ENCODE assay signal across 35 cellular contexts in genomic region chr9:108911820-108912219, GRCh38. TPM values are rescaled to one million over a fixed set of nuclear protein-coding genes. Genes with fewer than 3 reads are reported as not detected.
DNase-seq lines count a peak whose midpoint lies in the region; ATAC-seq, FAIRE-seq and TF ChIP-seq lines count a peak whose summit lies in the region.
"Had no signal": no experiment of that assay in that cellular context is flagged by ENCODE, and none has a peak within 500 bp of the region (broad histone marks: within the 10 kb centered on the region; RNA-seq: fewer than 3 reads in every experiment).

No MANE protein-coding gene starts in this region.

- H3K9me3 ChIP-seq in HepG2 (ENCODE audit: low read length): no peaks in the 10 kb centered on the region
- no peaks in the 10 kb centered on the region for H3K9me3 ChIP-seq in right lobe of liver
- H3K9me3 ChIP-seq: esophagus squamous epithelium, prostate gland, vagina had no signal

- H3K36me3 Mint-ChIP-seq in activated CD4-positive, alpha-beta T cell treated with anti-CD3 and anti-CD28 coated beads, Interleukin-2, amount 10 ng/mL, durations not matched to agents 24 days and 14 days (ENCODE audit: low read depth): peaks cover 53% of the 10 kb centered on the region
- H3K36me3 Mint-ChIP-seq in activated naive CD4-positive, alpha-beta T cell treated with anti-CD3 and anti-CD28 coated beads, Interleukin-2, amount 50 U/mL, for 72 hours: peaks cover 5 to 16% of the 10 kb centered on the region in 2 donors
- H3K36me3 Mint-ChIP-seq in stimulated activated effector memory CD8-positive, alpha-beta T cell treated with anti-CD3 and anti-CD28 coated beads, Interleukin-12 subunit alpha, Interleukin-12 subunit beta, amount 100 ng/mL, for 72 hours: peaks cover 96% of the 10 kb centered on the region
- H3K36me3 Mint-ChIP-seq in progenitor cell of endocrine pancreas (ENCODE audit: insufficient read depth): peaks cover 37% of the 10 kb centered on the region

- CTCF ChIA-PET in HepG2 (lab: Yijun Ruan, JAX; ENCODE audit: low intra/inter-chr PET ratio, low total read pairs): no interaction called here

- H3K4me2 ChIP-seq in HepG2 (ENCODE audit: low read depth, low read length): no peak overlapping the region
- H3K4me2 ChIP-seq: GM23338 had no signal

- H3K4me3 Mint-ChIP-seq in activated CD4-positive, alpha-beta T cell treated with anti-CD3 and anti-CD28 coated beads, Interleukin-2, amount 10 ng/mL, durations not matched to agents 24 days and 14 days: no peak overlapping the region
- H3K4me3 Mint-ChIP-seq in stimulated activated effector memory CD8-positive, alpha-beta T cell treated with anti-CD3 and anti-CD28 coated beads, Interleukin-12 subunit alpha, Interleukin-12 subunit beta, amount 100 ng/mL, for 72 hours: no peak overlapping the region
- no peak overlapping the region for H3K4me3 Mint-ChIP-seq in progenitor cell of endocrine pancreas (ENCODE audit: low read depth)
- H3K4me3 Mint-ChIP-seq: dendritic cell treated with granulocyte-macrophage colony-stimulating factor and Interleukin-4, amounts not matched to agents 40 ng/mL and 50 ng/mL, for 4 days; GM23338; stimulated activated naive CD8-positive, alpha-beta T cell treated with anti-CD3 and anti-CD28 coated beads, Interleukin-15, amount 100 ng/mL, for 72 hours had no signal

- 28% methylated on average over 1 of the region's 1 CpG for WGBS in HepG2 (ENCODE audit: low lambda C conversion rate)
- 20% methylated on average over 1 of the region's 1 CpG for WGBS in right lobe of liver (ENCODE audit: insufficient coverage, low coverage, low lambda C conversion rate, missing lambda C conversion rate)

- no peaks in the 10 kb centered on the region for H3K9me3 Mint-ChIP-seq in activated CD4-positive, alpha-beta T cell treated with anti-CD3 and anti-CD28 coated beads, Interleukin-2, amount 10 ng/mL, durations not matched to agents 24 days and 14 days
- no peaks in the 10 kb centered on the region for H3K9me3 Mint-ChIP-seq in activated naive CD4-positive, alpha-beta T cell treated with anti-CD3 and anti-CD28 coated beads, Interleukin-2, amount 50 U/mL, for 72 hours
- H3K9me3 Mint-ChIP-seq in stimulated activated effector memory CD8-positive, alpha-beta T cell treated with anti-CD3 and anti-CD28 coated beads, Interleukin-12 subunit alpha, Interleukin-12 subunit beta, amount 100 ng/mL, for 72 hours: no peaks in the 10 kb centered on the region
- no peaks in the 10 kb centered on the region for H3K9me3 Mint-ChIP-seq in progenitor cell of endocrine pancreas (ENCODE audit: low read depth)
- H3K9me3 Mint-ChIP-seq: dendritic cell treated with granulocyte-macrophage colony-stimulating factor and Interleukin-4, amounts not matched to agents 40 ng/mL and 50 ng/mL, for 4 days; GM23338; stimulated activated naive CD8-positive, alpha-beta T cell treated with anti-CD3 and anti-CD28 coated beads, Interleukin-15, amount 100 ng/mL, for 72 hours had no signal

- no peaks in the 10 kb centered on the region for H3K27me3 Mint-ChIP-seq in activated CD4-positive, alpha-beta T cell treated with anti-CD3 and anti-CD28 coated beads, Interleukin-2, amount 10 ng/mL, durations not matched to agents 24 days and 14 days
- H3K27me3 Mint-ChIP-seq in progenitor cell of endocrine pancreas: no peaks in the 10 kb centered on the region
- H3K27me3 Mint-ChIP-seq: dendritic cell treated with granulocyte-macrophage colony-stimulating factor and Interleukin-4, amounts not matched to agents 40 ng/mL and 50 ng/mL, for 4 days; stimulated activated naive CD8-positive, alpha-beta T cell treated with anti-CD3 and anti-CD28 coated beads, Interleukin-15, amount 100 ng/mL, for 72 hours had no signal

- in situ Hi-C loops in HepG2 (cut with HindIII; ENCODE audit: extremely low pct_ligation_motif_present, low pct_unique_long_range_greater_than_20kb): no loop called here

- peak; percentile 62 for DNase-seq in activated CD4-positive, alpha-beta T cell treated with anti-CD3 and anti-CD28 coated beads, Interleukin-2, amount 10 ng/mL, durations not matched to agents 24 days and 14 days
- DNase-seq in activated CD4-positive, alpha-beta T cell treated with anti-CD3 and anti-CD28 coated beads, Interleukin-2, amount 50 U/mL, for 1 hour: no peak
- DNase-seq in HepG2 (ENCODE audit: low spot score) (peak; percentile 15), right lobe of liver (no peak), progenitor cell of endocrine pancreas (ENCODE audit: low spot score, unreplicated experiment) (no peak), left cardiac atrium (no peak)
- no peak for DNase-seq in activated naive CD4-positive, alpha-beta T cell treated with anti-CD3 and anti-CD28 coated beads, Interleukin-2, amount 50 U/mL, for 72 hours (ENCODE audit: low spot score in 2 of 2)
- no peak for DNase-seq in stimulated activated effector memory CD8-positive, alpha-beta T cell treated with anti-CD3 and anti-CD28 coated beads, Interleukin-12 subunit alpha, Interleukin-12 subunit beta, amount 100 ng/mL, for 72 hours (ENCODE audit: low spot score in 2 of 2)
- DNase-seq: activated CD4-positive, alpha-beta T cell treated with anti-CD3 and anti-CD28 coated beads, Interleukin-2, amount 50 U/mL, for 48 hours; activated T-cell treated with anti-CD3 and anti-CD28 coated beads for 4 hours; EL; esophagus squamous epithelium; foreskin keratinocyte; head of caudate nucleus; islet precursor cell; left ventricle myocardium superior; NCI-H1694; NCI-H446; NCI-H748 treated with DMSO at 0.1 percent for 48 hours; Right ventricle myocardium superior; stimulated activated CD8-positive, alpha-beta memory T cell treated with anti-CD3 and anti-CD28 coated beads, Interleukin-4, amount 100 ng/mL, for 48 hours; stimulated activated naive CD8-positive, alpha-beta T cell treated with anti-CD3 and anti-CD28 coated beads, Interleukin-15, amount 100 ng/mL, for 72 hours; T-helper 9 cell had no signal

- no peak overlapping the region for H3K4me3 ChIP-seq in HepG2 (replicated peaks in 1 of 3; ENCODE audit: insufficient read depth in 1 of 3, low read depth in 2 of 3, low read length in 3 of 3)
- no peak overlapping the region for H3K4me3 ChIP-seq in right lobe of liver
- H3K4me3 ChIP-seq: esophagus squamous epithelium, GM23338, prostate gland, vagina had no signal

- intact Hi-C loops in activated CD4-positive, alpha-beta T cell treated with anti-CD3 and anti-CD28 coated beads, Interleukin-2, amount 10 ng/mL, durations not matched to agents 24 days and 14 days (cut with micrococcal nuclease): no loop called here
- intact Hi-C loops in HepG2 (cut with micrococcal nuclease; ENCODE audit: unreplicated experiment) (no loop called here), right lobe of liver (cut with DNase I) (no loop called here), left cardiac atrium (cut with DNase I) (no loop called here)

- POLR2A ChIA-PET in HepG2 (lab: Yijun Ruan, JAX): interaction anchor here (0.8 to 1.3 kb wide), 2 partner anchors 22 to 25 kb away, joined by 3 read pairs; no protein-coding TSS in a partner anchor

- no peak for FAIRE-seq in HepG2 (lab: Jason Lieb, UNC)
- FAIRE-seq: endometrium, GM19239 had no signal

- H3K4me1 ChIP-seq in HepG2 (ENCODE audit: insufficient read depth, low read length) (peaks cover 9% of the 10 kb centered on the region), right lobe of liver (peaks cover 0 to 13% (median 2%) of the 10 kb centered on the region in 4 donors)
- H3K4me1 ChIP-seq: esophagus squamous epithelium, foreskin keratinocyte, prostate gland, vagina had no signal

- ATAC-seq in HepG2: peak; percentile 31; the same call in 1 of the 3 replicates
- no peak for ATAC-seq in right lobe of liver
- no peak for ATAC-seq in activated naive CD4-positive, alpha-beta T cell treated with anti-CD3 and anti-CD28 coated beads, Interleukin-2, amount 50 U/mL, for 72 hours
- peak; percentile 31 for ATAC-seq in stimulated activated effector memory CD8-positive, alpha-beta T cell treated with anti-CD3 and anti-CD28 coated beads, Interleukin-12 subunit alpha, Interleukin-12 subunit beta, amount 100 ng/mL, for 72 hours
- no peak for ATAC-seq in left cardiac atrium
- ATAC-seq: foreskin keratinocyte; GM23338; left ventricle myocardium superior; Panc1; sciatic nerve; stimulated activated naive CD8-positive, alpha-beta T cell treated with anti-CD3 and anti-CD28 coated beads, Interleukin-15, amount 100 ng/mL, for 72 hours had no signal

- H3K27me3 ChIP-seq in HepG2 (ENCODE audit: control insufficient read depth in 1 of 2, insufficient read depth in 2 of 2, low read length in 2 of 2) (no peaks in the 10 kb centered on the region), right lobe of liver (no peaks in the 10 kb centered on the region)
- H3K27me3 ChIP-seq: esophagus squamous epithelium, foreskin keratinocyte, vagina had no signal

- TF ChIP-seq CTCF in HepG2 (CRISPR knock-in tag; IDR thresholded peaks at IDR 0.05) (no peak), right lobe of liver (IDR thresholded peaks at IDR 0.05) (no peak), progenitor cell of endocrine pancreas (IDR thresholded peaks at IDR 0.05; ENCODE audit: unreplicated experiment) (no peak)

- H2AFZ ChIP-seq in HepG2 (ENCODE audit: low read length): no peak overlapping the region
- H2AFZ ChIP-seq: GM23338 had no signal

- H3K27ac ChIP-seq in HepG2 (ENCODE audit: extremely low read length, insufficient read depth, low read length) (no peak overlapping the region), right lobe of liver (no peak overlapping the region)
- H3K27ac ChIP-seq: C4-2B, esophagus squamous epithelium, foreskin keratinocyte, prostate gland, vagina had no signal

- TF ChIP-seq EP300 in HepG2 (IDR thresholded peaks at IDR 0.05; ENCODE audit: low read depth in 2 of 2, low read length in 2 of 2) (no peak), HepG2 (CRISPR knock-in tag; IDR thresholded peaks at IDR 0.05; ENCODE audit: borderline replicate concordance) (no peak)

- H3K79me2 ChIP-seq in HepG2 (ENCODE audit: insufficient read depth, low read length): peaks cover 2% of the 10 kb centered on the region

- TF ChIP-seq RAD21 in HepG2 (CRISPR knock-in tag; IDR thresholded peaks at IDR 0.05): no peak

- TF ChIP-seq POLR2A in HepG2 (IDR thresholded peaks at IDR 0.05; ENCODE audit: insufficient read depth in 1 of 2, low read depth in 2 of 2, low read length in 2 of 2): no peak
- no peak for TF ChIP-seq POLR2A in right lobe of liver (IDR thresholded peaks at IDR 0.05)

- BruUV-seq in HepG2 (replicated peaks; lab: Mats Ljungman, UMichigan): no TSS peak

- H3K36me3 ChIP-seq in HepG2 (replicated peaks in 1 of 2; ENCODE audit: control insufficient read depth in 1 of 2, insufficient read depth in 2 of 2, low read length in 2 of 2) (peaks cover 29 to 82% of the 10 kb centered on the region in 2 experiments), right lobe of liver (peaks cover 3 to 47% (median 22%) of the 10 kb centered on the region in 4 donors)
- H3K36me3 ChIP-seq: prostate gland had no signal

- H3K9ac ChIP-seq in HepG2 (ENCODE audit: insufficient read depth, low read depth, low read length): no peak overlapping the region

- no peaks in the 10 kb centered on the region for H4K20me1 ChIP-seq in HepG2 (ENCODE audit: insufficient read depth, low read length)

- H3K4me1 Mint-ChIP-seq in activated CD4-positive, alpha-beta T cell treated with anti-CD3 and anti-CD28 coated beads, Interleukin-2, amount 10 ng/mL, durations not matched to agents 24 days and 14 days: peaks cover 8% of the 10 kb centered on the region
- H3K4me1 Mint-ChIP-seq in stimulated activated effector memory CD8-positive, alpha-beta T cell treated with anti-CD3 and anti-CD28 coated beads, Interleukin-12 subunit alpha, Interleukin-12 subunit beta, amount 100 ng/mL, for 72 hours: peaks cover 17% of the 10 kb centered on the region
- no peaks in the 10 kb centered on the region for H3K4me1 Mint-ChIP-seq in progenitor cell of endocrine pancreas (ENCODE audit: low read depth)
- H3K4me1 Mint-ChIP-seq: GM23338 had no signal

- H3K27ac Mint-ChIP-seq in activated CD4-positive, alpha-beta T cell treated with anti-CD3 and anti-CD28 coated beads, Interleukin-2, amount 10 ng/mL, durations not matched to agents 24 days and 14 days: peak overlapping the region; percentile 41
- H3K27ac Mint-ChIP-seq in activated naive CD4-positive, alpha-beta T cell treated with anti-CD3 and anti-CD28 coated beads, Interleukin-2, amount 50 U/mL, for 72 hours: peak overlapping the region; percentile 30 to 52
- H3K27ac Mint-ChIP-seq in stimulated activated effector memory CD8-positive, alpha-beta T cell treated with anti-CD3 and anti-CD28 coated beads, Interleukin-12 subunit alpha, Interleukin-12 subunit beta, amount 100 ng/mL, for 72 hours: peak overlapping the region; percentile 77
- no peak overlapping the region for H3K27ac Mint-ChIP-seq in progenitor cell of endocrine pancreas
- H3K27ac Mint-ChIP-seq: dendritic cell treated with granulocyte-macrophage colony-stimulating factor and Interleukin-4, amounts not matched to agents 40 ng/mL and 50 ng/mL, for 4 days; GM23338; stimulated activated naive CD8-positive, alpha-beta T cell treated with anti-CD3 and anti-CD28 coated beads, Interleukin-15, amount 100 ng/mL, for 72 hours had no signal

RNA-seq across cellular contexts. Expression of gene ELP1, which starts 22.1 kb away (rescaled TPM):
- total RNA-seq in activated CD4-positive, alpha-beta T cell treated with anti-CD3 and anti-CD28 coated beads, Interleukin-2, amount 10 ng/mL, durations not matched to agents 24 days and 14 days: 35.2 and 36.2 TPM in 2 replicates
- total RNA-seq in HepG2 (2016; rRNA removed; fragmentation: Illumina TruSeq; extraction: Trizol): 275 and 437 TPM in 2 replicates
- total RNA-seq in HepG2 (2016; cell fraction: cytosol; rRNA removed; fragmentation: Illumina TruSeq; extraction: Trizol; ENCODE audit: low read depth): 48.7 and 50.4 TPM in 2 replicates
- 275 and 435 TPM in 2 replicates for total RNA-seq in HepG2 (2016; cell fraction: insoluble cytoplasmic fraction; rRNA removed; fragmentation: Illumina TruSeq; extraction: Trizol)
- 126 and 136 TPM in 2 replicates for total RNA-seq in HepG2 (2016; cell fraction: membrane; rRNA removed; fragmentation: Illumina TruSeq; extraction: Trizol)
- 175 and 206 TPM in 2 replicates for total RNA-seq in HepG2 (2016; cell fraction: nucleus; rRNA removed; fragmentation: Illumina TruSeq; extraction: Trizol)
- 137 and 157 TPM in 2 replicates for polyA plus RNA-seq in HepG2 (2011; rRNA removed)
- polyA plus RNA-seq in HepG2 (2011; cell fraction: cytosol; rRNA removed): 71.0 and 99.3 TPM in 2 replicates
- polyA plus RNA-seq in HepG2 (2011; cell fraction: nucleus; rRNA removed): 215 and 228 TPM in 2 replicates
- 216 and 231 TPM in 2 replicates for polyA plus RNA-seq in HepG2 (2012)
- polyA plus RNA-seq in HepG2 (2016; cell fraction: cytosol; fragmentation: Illumina TruSeq; extraction: Trizol; ENCODE audit: low read depth): 37.8 and 39.9 TPM in 2 replicates
- 324 and 336 TPM in 2 replicates for polyA plus RNA-seq in HepG2 (2016; cell fraction: insoluble cytoplasmic fraction; fragmentation: Illumina TruSeq; extraction: Trizol; ENCODE audit: low read depth)
- polyA plus RNA-seq in HepG2 (2016; cell fraction: membrane; fragmentation: Illumina TruSeq; extraction: Trizol; ENCODE audit: low read depth): 69.9 and 75.6 TPM in 2 replicates
- 301 and 311 TPM in 2 replicates for polyA plus RNA-seq in HepG2 (2016; cell fraction: nucleus; fragmentation: Illumina TruSeq; extraction: Trizol; ENCODE audit: insufficient read depth, low read depth)
- 47.1 and 81.0 TPM in 2 replicates for polyA minus RNA-seq in HepG2 (2011; rRNA and poly(A)+ RNA removed; ENCODE audit: low replicate concordance)
- polyA minus RNA-seq in HepG2 (2011; cell fraction: cytosol; rRNA and poly(A)+ RNA removed): 115 and 137 TPM in 2 replicates
- polyA minus RNA-seq in HepG2 (2011; cell fraction: nucleus; rRNA and poly(A)+ RNA removed): 126 and 136 TPM in 2 replicates
- 10 to 100 TPM; 10.4 to 20.6 (median 13.0) TPM for total RNA-seq in right lobe of liver
- total RNA-seq in activated naive CD4-positive, alpha-beta T cell treated with anti-CD3 and anti-CD28 coated beads, Interleukin-2, amount 50 U/mL, for 72 hours: 10 to 100 TPM; 22.0 to 32.4 TPM
- total RNA-seq in progenitor cell of endocrine pancreas: 41.3 and 46.6 TPM in 2 replicates
- total RNA-seq in left cardiac atrium: 10 to 100 TPM; 19.1 to 27.0 TPM

RNA-seq across cellular contexts. Expression of gene ABITRAM, which starts 22.4 kb away (rescaled TPM):
- 14.2 and 15.9 TPM in 2 replicates for total RNA-seq in activated CD4-positive, alpha-beta T cell treated with anti-CD3 and anti-CD28 coated beads, Interleukin-2, amount 10 ng/mL, durations not matched to agents 24 days and 14 days
- total RNA-seq in HepG2 (2016; rRNA removed; fragmentation: Illumina TruSeq; extraction: Trizol) (10.2 and 16.3 TPM in 2 replicates), right lobe of liver (1 to 10 TPM; 5.2 to 8.3 (median 6.8) TPM), progenitor cell of endocrine pancreas (10.4 and 14.7 TPM in 2 replicates), left cardiac atrium (10 to 100 TPM in 1 of 2 donors, 1 to 10 TPM in 1; 7.4 to 12.4 TPM)
- 3.1 and 3.4 TPM in 2 replicates for total RNA-seq in HepG2 (2016; cell fraction: cytosol; rRNA removed; fragmentation: Illumina TruSeq; extraction: Trizol; ENCODE audit: low read depth)
- 11.2 and 14.7 TPM in 2 replicates for total RNA-seq in HepG2 (2016; cell fraction: insoluble cytoplasmic fraction; rRNA removed; fragmentation: Illumina TruSeq; extraction: Trizol)
- 12.4 and 14.7 TPM in 2 replicates for total RNA-seq in HepG2 (2016; cell fraction: membrane; rRNA removed; fragmentation: Illumina TruSeq; extraction: Trizol)
- 7.5 and 9.7 TPM in 2 replicates for total RNA-seq in HepG2 (2016; cell fraction: nucleus; rRNA removed; fragmentation: Illumina TruSeq; extraction: Trizol)
- polyA plus RNA-seq in HepG2 (2011; rRNA removed): 18.5 and 21.6 TPM in 2 replicates
- polyA plus RNA-seq in HepG2 (2011; cell fraction: cytosol; rRNA removed): 9.3 and 11.1 TPM in 2 replicates
- 16.3 and 17.2 TPM in 2 replicates for polyA plus RNA-seq in HepG2 (2011; cell fraction: nucleus; rRNA removed)
- 9.7 and 10.5 TPM in 2 replicates for polyA plus RNA-seq in HepG2 (2012)
- polyA plus RNA-seq in HepG2 (2016; cell fraction: cytosol; fragmentation: Illumina TruSeq; extraction: Trizol; ENCODE audit: low read depth): 8.2 and 9.9 TPM in 2 replicates
- 33.0 and 39.4 TPM in 2 replicates for polyA plus RNA-seq in HepG2 (2016; cell fraction: insoluble cytoplasmic fraction; fragmentation: Illumina TruSeq; extraction: Trizol; ENCODE audit: low read depth)
- polyA plus RNA-seq in HepG2 (2016; cell fraction: membrane; fragmentation: Illumina TruSeq; extraction: Trizol; ENCODE audit: low read depth): 22.2 and 22.6 TPM in 2 replicates
- polyA plus RNA-seq in HepG2 (2016; cell fraction: nucleus; fragmentation: Illumina TruSeq; extraction: Trizol; ENCODE audit: insufficient read depth, low read depth): 21.7 and 23.3 TPM in 2 replicates
- polyA minus RNA-seq in HepG2 (2011; rRNA and poly(A)+ RNA removed; ENCODE audit: low replicate concordance): 6.1 and 7.8 TPM in 2 replicates
- 4.7 and 6.2 TPM in 2 replicates for polyA minus RNA-seq in HepG2 (2011; cell fraction: cytosol; rRNA and poly(A)+ RNA removed)
- 11.7 and 12.4 TPM in 2 replicates for polyA minus RNA-seq in HepG2 (2011; cell fraction: nucleus; rRNA and poly(A)+ RNA removed)
- 10 to 100 TPM; 10.0 to 17.3 TPM for total RNA-seq in activated naive CD4-positive, alpha-beta T cell treated with anti-CD3 and anti-CD28 coated beads, Interleukin-2, amount 50 U/mL, for 72 hours

RNA-seq across cellular contexts. Expression of gene ACTL7A, which starts 49.8 kb away (rescaled TPM):
- total RNA-seq in activated CD4-positive, alpha-beta T cell treated with anti-CD3 and anti-CD28 coated beads, Interleukin-2, amount 10 ng/mL, durations not matched to agents 24 days and 14 days: not detected in 2 replicates
- total RNA-seq in HepG2 (2016; rRNA removed; fragmentation: Illumina TruSeq; extraction: Trizol) (not detected in 2 replicates), right lobe of liver (not detected), progenitor cell of endocrine pancreas (not detected in 2 replicates), left cardiac atrium (not detected)
- total RNA-seq in HepG2 (2016; cell fraction: cytosol; rRNA removed; fragmentation: Illumina TruSeq; extraction: Trizol; ENCODE audit: low read depth): not detected in 2 replicates
- total RNA-seq in HepG2 (2016; cell fraction: insoluble cytoplasmic fraction; rRNA removed; fragmentation: Illumina TruSeq; extraction: Trizol): not detected in 2 replicates
- not detected in 2 replicates for total RNA-seq in HepG2 (2016; cell fraction: membrane; rRNA removed; fragmentation: Illumina TruSeq; extraction: Trizol)
- not detected in 2 replicates for total RNA-seq in HepG2 (2016; cell fraction: nucleus; rRNA removed; fragmentation: Illumina TruSeq; extraction: Trizol)
- polyA plus RNA-seq in HepG2 (2011; rRNA removed): not detected in 2 replicates
- polyA plus RNA-seq in HepG2 (2011; cell fraction: cytosol; rRNA removed): not detected in 2 replicates
- polyA plus RNA-seq in HepG2 (2011; cell fraction: nucleus; rRNA removed): not detected in 2 replicates
- polyA plus RNA-seq in HepG2 (2012): not detected in 2 replicates
- not detected in 2 replicates for polyA plus RNA-seq in HepG2 (2016; cell fraction: cytosol; fragmentation: Illumina TruSeq; extraction: Trizol; ENCODE audit: low read depth)
- not detected in 2 replicates for polyA plus RNA-seq in HepG2 (2016; cell fraction: insoluble cytoplasmic fraction; fragmentation: Illumina TruSeq; extraction: Trizol; ENCODE audit: low read depth)
- not detected in 2 replicates for polyA plus RNA-seq in HepG2 (2016; cell fraction: membrane; fragmentation: Illumina TruSeq; extraction: Trizol; ENCODE audit: low read depth)
- not detected in 2 replicates for polyA plus RNA-seq in HepG2 (2016; cell fraction: nucleus; fragmentation: Illumina TruSeq; extraction: Trizol; ENCODE audit: insufficient read depth, low read depth)
- polyA minus RNA-seq in HepG2 (2011; rRNA and poly(A)+ RNA removed; ENCODE audit: low replicate concordance): not detected in 2 replicates
- polyA minus RNA-seq in HepG2 (2011; cell fraction: cytosol; rRNA and poly(A)+ RNA removed): not detected in 2 replicates
- not detected in 2 replicates for polyA minus RNA-seq in HepG2 (2011; cell fraction: nucleus; rRNA and poly(A)+ RNA removed)
- total RNA-seq in activated naive CD4-positive, alpha-beta T cell treated with anti-CD3 and anti-CD28 coated beads, Interleukin-2, amount 50 U/mL, for 72 hours: not detected
- total RNA-seq: A172, esophagus squamous epithelium, foreskin keratinocyte, GM23338, left ventricle myocardium superior, myocyte, Right ventricle myocardium superior, sciatic nerve, vagina had no signal
- polyA plus RNA-seq: foreskin keratinocyte, GM23338, thymus had no signal

RNA-seq across cellular contexts. Expression of gene ACTL7B, which starts 56.0 kb away (rescaled TPM):
- 0.09 TPM in 1 of 2 replicates, not detected in the other for total RNA-seq in activated CD4-positive, alpha-beta T cell treated with anti-CD3 and anti-CD28 coated beads, Interleukin-2, amount 10 ng/mL, durations not matched to agents 24 days and 14 days
- total RNA-seq in HepG2 (2016; rRNA removed; fragmentation: Illumina TruSeq; extraction: Trizol) (0.07 TPM in 1 of 2 replicates, not detected in the other), right lobe of liver (not detected), progenitor cell of endocrine pancreas (0.16 and 0.19 TPM in 2 replicates), left cardiac atrium (not detected)
- not detected in 2 replicates for total RNA-seq in HepG2 (2016; cell fraction: cytosol; rRNA removed; fragmentation: Illumina TruSeq; extraction: Trizol; ENCODE audit: low read depth)
- total RNA-seq in HepG2 (2016; cell fraction: insoluble cytoplasmic fraction; rRNA removed; fragmentation: Illumina TruSeq; extraction: Trizol): 0.13 TPM in 1 of 2 replicates, not detected in the other
- total RNA-seq in HepG2 (2016; cell fraction: membrane; rRNA removed; fragmentation: Illumina TruSeq; extraction: Trizol): not detected in 2 replicates
- total RNA-seq in HepG2 (2016; cell fraction: nucleus; rRNA removed; fragmentation: Illumina TruSeq; extraction: Trizol): 0.50 and 0.60 TPM in 2 replicates
- 0.07 and 0.11 TPM in 2 replicates for polyA plus RNA-seq in HepG2 (2011; rRNA removed)
- 0.04 TPM in 1 of 2 replicates, not detected in the other for polyA plus RNA-seq in HepG2 (2011; cell fraction: cytosol; rRNA removed)
- polyA plus RNA-seq in HepG2 (2011; cell fraction: nucleus; rRNA removed): 0.90 and 1.2 TPM in 2 replicates
- 0.07 TPM in 1 of 2 replicates, not detected in the other for polyA plus RNA-seq in HepG2 (2012)
- not detected in 2 replicates for polyA plus RNA-seq in HepG2 (2016; cell fraction: cytosol; fragmentation: Illumina TruSeq; extraction: Trizol; ENCODE audit: low read depth)
- not detected in 2 replicates for polyA plus RNA-seq in HepG2 (2016; cell fraction: insoluble cytoplasmic fraction; fragmentation: Illumina TruSeq; extraction: Trizol; ENCODE audit: low read depth)
- not detected in 2 replicates for polyA plus RNA-seq in HepG2 (2016; cell fraction: membrane; fragmentation: Illumina TruSeq; extraction: Trizol; ENCODE audit: low read depth)
- polyA plus RNA-seq in HepG2 (2016; cell fraction: nucleus; fragmentation: Illumina TruSeq; extraction: Trizol; ENCODE audit: insufficient read depth, low read depth): 0.81 and 0.96 TPM in 2 replicates
- 0.09 and 0.16 TPM in 2 replicates for polyA minus RNA-seq in HepG2 (2011; rRNA and poly(A)+ RNA removed; ENCODE audit: low replicate concordance)
- polyA minus RNA-seq in HepG2 (2011; cell fraction: cytosol; rRNA and poly(A)+ RNA removed): not detected in 2 replicates
- 1.4 and 2.0 TPM in 2 replicates for polyA minus RNA-seq in HepG2 (2011; cell fraction: nucleus; rRNA and poly(A)+ RNA removed)
- total RNA-seq in activated naive CD4-positive, alpha-beta T cell treated with anti-CD3 and anti-CD28 coated beads, Interleukin-2, amount 50 U/mL, for 72 hours: under 1 TPM in 1 of 2 donors, not detected in 1; 0.18 TPM
- total RNA-seq: A172, esophagus squamous epithelium, foreskin keratinocyte, GM23338, left ventricle myocardium superior, myocyte, Right ventricle myocardium superior, vagina had no signal
- polyA plus RNA-seq: foreskin keratinocyte, GM23338 had no signal

Comparison
In these comparisons a context has a peak if more than half of its experiments do, and no peak if none do; other contexts are left out.
1. DNase-seq: peak in activated CD4-positive, alpha-beta T cell treated with anti-CD3 and anti-CD28 coated beads, Interleukin-2, amount 10 ng/mL, durations not matched to agents 24 days and 14 days (single experiment) and HepG2 (single experiment); none in activated CD4-positive, alpha-beta T cell treated with anti-CD3 and anti-CD28 coated beads, Interleukin-2, amount 50 U/mL, for 1 hour (single experiment), right lobe of liver (0 of 3), activated naive CD4-positive, alpha-beta T cell treated with anti-CD3 and anti-CD28 coated beads, Interleukin-2, amount 50 U/mL, for 72 hours (0 of 2), stimulated activated effector memory CD8-positive, alpha-beta T cell treated with anti-CD3 and anti-CD28 coated beads, Interleukin-12 subunit alpha, Interleukin-12 subunit beta, amount 100 ng/mL, for 72 hours (0 of 2), progenitor cell of endocrine pancreas (single experiment) and left cardiac atrium (single experiment).
2. ATAC-seq: peak in HepG2 (single experiment) and stimulated activated effector memory CD8-positive, alpha-beta T cell treated with anti-CD3 and anti-CD28 coated beads, Interleukin-12 subunit alpha, Interleukin-12 subunit beta, amount 100 ng/mL, for 72 hours (single experiment); none in right lobe of liver (0 of 4), activated naive CD4-positive, alpha-beta T cell treated with anti-CD3 and anti-CD28 coated beads, Interleukin-2, amount 50 U/mL, for 72 hours (0 of 2) and left cardiac atrium (0 of 2).